ENCODE assay signal across 28 cellular contexts in the genomic region with DNA sequence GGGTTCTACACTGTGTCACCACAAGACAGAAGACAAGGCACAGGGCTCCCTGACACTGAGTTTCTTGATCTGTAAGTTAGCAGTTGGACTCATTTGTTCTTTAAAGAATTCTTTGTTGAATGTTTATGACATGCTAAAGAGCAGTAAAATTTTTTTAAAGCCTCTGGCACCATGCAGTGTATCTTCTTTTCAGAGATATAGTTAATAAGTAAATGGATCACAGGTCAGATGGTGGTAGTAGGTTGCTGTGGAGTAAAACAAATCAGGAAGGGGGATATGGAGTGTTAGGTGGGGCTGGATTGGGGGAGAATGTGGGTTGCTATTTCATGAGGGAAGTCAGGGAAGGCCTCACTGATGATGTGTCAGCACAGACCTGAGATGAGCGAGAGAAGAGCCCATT. TPM values are rescaled to one million over a fixed set of nuclear protein-coding genes. Genes with fewer than 3 reads are reported as not detected.
"Had no signal": no experiment of that assay in that cellular context is flagged by ENCODE, and none has a peak within 500 bp of the region (broad histone marks: within the 10 kb centered on the region; RNA-seq: fewer than 3 reads in every experiment).

No MANE protein-coding gene starts in this region.

- H3K4me1 Mint-ChIP-seq: activated CD8-positive, alpha-beta memory T cell treated with anti-CD3 and anti-CD28 coated beads, Interleukin-2, amount 10 ng/mL, durations not matched to agents 7 days and 5 days; activated naive CD8-positive, alpha-beta T cell treated with anti-CD3 and anti-CD28 coated beads for 36 hours had no signal

- H3K4me3 Mint-ChIP-seq: activated CD8-positive, alpha-beta memory T cell treated with anti-CD3 and anti-CD28 coated beads, Interleukin-2, amount 10 ng/mL, durations not matched to agents 7 days and 5 days; activated naive CD4-positive, alpha-beta T cell treated with anti-CD3 and anti-CD28 coated beads for 36 hours; activated naive CD8-positive, alpha-beta T cell treated with anti-CD3 and anti-CD28 coated beads for 36 hours; activated T-cell treated with anti-CD3 and anti-CD28 coated beads, Interleukin-2, amount 50 U/mL, for 4 hours; IgD-negative memory B cell; T-helper 1 cell treated with Interleukin-12 subunit alpha and Interleukin-12 subunit beta and Interleukin-4 antibody, amounts not matched to agents 30 μg/mL and 1 μg/mL, for 36 hours; WTC11 had no signal

- H3K36me3 ChIP-seq: brain microvascular endothelial cell, cardiac muscle cell, Peyer's patch had no signal

- H3K9me3 ChIP-seq: Peyer's patch had no signal

- H3K27me3 Mint-ChIP-seq: activated CD8-positive, alpha-beta memory T cell treated with anti-CD3 and anti-CD28 coated beads, Interleukin-2, amount 10 ng/mL, durations not matched to agents 7 days and 5 days had no signal

- H3K36me3 Mint-ChIP-seq: activated CD8-positive, alpha-beta memory T cell treated with anti-CD3 and anti-CD28 coated beads, Interleukin-2, amount 10 ng/mL, durations not matched to agents 7 days and 5 days; activated naive CD8-positive, alpha-beta T cell treated with anti-CD3 and anti-CD28 coated beads for 36 hours; IgD-negative memory B cell; WTC11 had no signal

- DNase-seq: activated CD4-positive, alpha-beta T cell treated with anti-CD3 and anti-CD28 coated beads for 48 hours; activated CD4-positive, alpha-beta T cell treated with anti-CD3 and anti-CD28 coated beads, Interleukin-2, amount 50 U/mL, for 4 hours; activated CD4-positive, CD25-positive, alpha-beta regulatory T cell treated with anti-CD3 and anti-CD28 coated beads, Interleukin-2, amount 50 U/mL, for 72 hours; activated CD8-positive, alpha-beta memory T cell treated with anti-CD3 and anti-CD28 coated beads, Interleukin-2, amount 10 ng/mL, durations not matched to agents 7 days and 5 days; activated effector memory CD4-positive, alpha-beta T cell treated with anti-CD3 and anti-CD28 coated beads, Interleukin-2, amount 50 U/mL, for 16 hours; activated naive CD4-positive, alpha-beta T cell treated with anti-CD3 and anti-CD28 coated beads for 36 hours; activated naive CD8-positive, alpha-beta T cell treated with anti-CD3 and anti-CD28 coated beads for 36 hours; activated T-cell treated with anti-CD3 and anti-CD28 coated beads, Interleukin-2, amount 50 U/mL, for 4 hours; brain microvascular endothelial cell; KG1; NCI-H1092 treated with DMSO at 0.1 percent for 48 hours; NCI-H1417 treated with DMSO at 0.1 percent for 48 hours; NCI-H1694; NCI-H2029 treated with DMSO at 0.1 percent for 48 hours; NCI-H345; NCI-H510A; NCI-H526 treated with DMSO at 0.1 percent for 48 hours; NK-92 treated with Interleukin-12 subunit alpha and Interleukin-12 subunit beta, amount 100 ng/mL, for 24 hours; Peyer's patch; Right ventricle myocardium superior had no signal

- H3K27ac Mint-ChIP-seq: activated CD8-positive, alpha-beta memory T cell treated with anti-CD3 and anti-CD28 coated beads, Interleukin-2, amount 10 ng/mL, durations not matched to agents 7 days and 5 days; activated naive CD4-positive, alpha-beta T cell treated with anti-CD3 and anti-CD28 coated beads for 36 hours; activated naive CD8-positive, alpha-beta T cell treated with anti-CD3 and anti-CD28 coated beads for 36 hours; IgD-negative memory B cell; T-helper 1 cell treated with Interleukin-12 subunit alpha and Interleukin-12 subunit beta and Interleukin-4 antibody, amounts not matched to agents 30 μg/mL and 1 μg/mL, for 36 hours; WTC11 had no signal

- ATAC-seq: activated CD8-positive, alpha-beta memory T cell treated with anti-CD3 and anti-CD28 coated beads, Interleukin-2, amount 10 ng/mL, durations not matched to agents 7 days and 5 days; activated T-cell treated with anti-CD3 and anti-CD28 coated beads, Interleukin-2, amount 50 U/mL, for 4 hours; WTC11 had no signal

- H3K27ac ChIP-seq: brain microvascular endothelial cell, cardiac muscle cell, RWPE1 had no signal

- H3K9me3 Mint-ChIP-seq: activated naive CD4-positive, alpha-beta T cell treated with anti-CD3 and anti-CD28 coated beads for 36 hours; activated naive CD8-positive, alpha-beta T cell treated with anti-CD3 and anti-CD28 coated beads for 36 hours; activated T-cell treated with anti-CD3 and anti-CD28 coated beads, Interleukin-2, amount 50 U/mL, for 4 hours; T-helper 1 cell treated with Interleukin-12 subunit alpha and Interleukin-12 subunit beta and Interleukin-4 antibody, amounts not matched to agents 30 μg/mL and 1 μg/mL, for 36 hours had no signal

- H3K27me3 ChIP-seq: brain microvascular endothelial cell, cardiac muscle cell, Peyer's patch had no signal

- H3K4me3 ChIP-seq: cardiac muscle cell had no signal

RNA-seq across cellular contexts. Expression of gene CLCA4, which starts 2.0 kb away (rescaled TPM):
- total RNA-seq: activated CD8-positive, alpha-beta memory T cell treated with anti-CD3 and anti-CD28 coated beads, Interleukin-2, amount 10 ng/mL, durations not matched to agents 7 days and 5 days; activated naive CD4-positive, alpha-beta T cell treated with anti-CD3 and anti-CD28 coated beads for 36 hours; activated naive CD8-positive, alpha-beta T cell treated with anti-CD3 and anti-CD28 coated beads for 36 hours; cardiac muscle cell; LHCN-M2; MCF 10A; Right ventricle myocardium superior; SK-MEL-5; WTC11 had no signal
- polyA plus RNA-seq: cardiac muscle cell had no signal
